Comparison of ENCODE assay signal across 21 cellular contexts in the genomic region with DNA sequence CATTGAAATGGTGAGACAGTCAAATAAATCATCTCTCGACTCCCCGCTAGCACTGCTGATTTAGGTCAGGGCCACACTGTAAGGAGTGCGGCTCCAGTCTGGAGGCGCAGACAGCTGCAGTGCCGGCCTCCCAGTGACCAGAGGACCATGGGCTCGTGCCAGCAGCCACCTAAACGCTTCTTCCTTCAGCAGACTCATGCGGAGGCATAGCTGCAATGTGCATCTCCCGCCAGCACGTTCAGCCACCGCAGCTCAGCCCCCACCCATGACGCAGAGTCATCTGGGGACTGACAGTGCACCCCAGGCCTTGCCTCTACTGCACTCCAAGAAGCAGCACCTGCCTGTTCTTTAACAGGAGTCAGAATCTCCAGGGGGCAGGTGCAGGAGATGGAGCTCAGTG. TPM values are rescaled to one million over a fixed set of nuclear protein-coding genes. Genes with fewer than 3 reads are reported as not detected.
DNase-seq lines count a peak whose midpoint lies in the region; ATAC-seq, FAIRE-seq and TF ChIP-seq lines count a peak whose summit lies in the region.
"Had no signal": no experiment of that assay in that cellular context is flagged by ENCODE, and none has a peak within 500 bp of the region (broad histone marks: within the 10 kb centered on the region; RNA-seq: fewer than 3 reads in every experiment).

No MANE protein-coding gene starts in this region.

- H3K9me1 ChIP-seq in K562 (ENCODE audit: control insufficient read depth, insufficient read depth, low read length), result no peaks in the 10 kb centered on the region

- H3K27me3 ChIP-seq in right cardiac atrium (ENCODE audit: control insufficient read depth, insufficient read depth) (no peaks in the 10 kb centered on the region), K562 (ENCODE audit: control insufficient read depth in 2 of 2, insufficient read depth in 2 of 2, low read length in 2 of 2) (peaks cover 38 to 64% of the 10 kb centered on the region in 2 experiments), testis (no peaks in the 10 kb centered on the region), transverse colon (no peaks in the 10 kb centered on the region)

- no TSS peak for BruUV-seq in K562 (replicated peaks; lab: Mats Ljungman, UMichigan)

- no peak for TF ChIP-seq RAD21 in K562 (CRISPR knock-in tag; conservative IDR thresholded peaks at IDR 0.05 in 1 of 2, IDR thresholded peaks at IDR 0.05 in 1 of 2)

- no peak for TF ChIP-seq POLR2A in K562 (conservative IDR thresholded peaks at IDR 0.05)
- TF ChIP-seq POLR2A in testis (IDR thresholded peaks at IDR 0.05), result no peak
- no peak for TF ChIP-seq POLR2A in transverse colon (IDR thresholded peaks at IDR 0.05)

- no peak for TF ChIP-seq CTCF in K562 (IDR thresholded peaks at IDR 0.05 in 2 of 3, conservative IDR thresholded peaks at IDR 0.05 in 1 of 3; ENCODE audit: insufficient read depth in 2 of 3, low read depth in 1 of 3, low read length in 3 of 3)
- TF ChIP-seq CTCF in testis (IDR thresholded peaks at IDR 0.05), result no peak
- TF ChIP-seq CTCF in transverse colon (IDR thresholded peaks at IDR 0.05), result no peak

- H2AFZ ChIP-seq in K562 (ENCODE audit: low read depth, low read length), result no peak overlapping the region

- ATAC-seq in right cardiac atrium, result no peak
- ATAC-seq in K562, result no peak
- ATAC-seq: A549, HCT116 had no signal

- CTCF ChIA-PET in K562 (lab: Yijun Ruan, JAX; ENCODE audit: low intra/inter-chr PET ratio), result no interaction called here

- POLR2A ChIA-PET in K562 (lab: Yijun Ruan, JAX), result interaction anchor here (0.6 to 0.7 kb wide), 2 partner anchors 9 to 10 kb away, joined by 3 read pairs; no protein-coding TSS in a partner anchor

- H3K4me3 ChIP-seq in right cardiac atrium (ENCODE audit: low read length), result no peak overlapping the region
- no peak overlapping the region for H3K4me3 ChIP-seq in K562
- no peak overlapping the region for H3K4me3 ChIP-seq in testis
- H3K4me3 ChIP-seq in transverse colon, result no peak overlapping the region
- H3K4me3 ChIP-seq: A549 had no signal

- H3K9me3 ChIP-seq in right cardiac atrium (ENCODE audit: control insufficient read depth, low read length) (no peaks in the 10 kb centered on the region), K562 (replicated peaks; ENCODE audit: control insufficient read depth, insufficient read depth, low read depth, low read length) (no peaks in the 10 kb centered on the region), testis (no peaks in the 10 kb centered on the region), transverse colon (no peaks in the 10 kb centered on the region)
- H3K9me3 ChIP-seq: A549, Caco-2 had no signal

- H3K36me3 ChIP-seq in K562 (ENCODE audit: control insufficient read depth, insufficient read depth, low read length), result no peaks in the 10 kb centered on the region
- H3K36me3 ChIP-seq in testis (ENCODE audit: low read depth, missing control alignments), result no peaks in the 10 kb centered on the region
- H3K36me3 ChIP-seq in transverse colon, result no peaks in the 10 kb centered on the region

- WGBS in right cardiac atrium, result 90% methylated on average over 12 of the region's 12 CpGs
- 2% methylated on average over 12 of the region's 12 CpGs for WGBS in K562 (ENCODE audit: insufficient coverage, low coverage, missing lambda C conversion rate)
- 66 to 69% methylated on average over 11 to 12 of the region's 12 CpGs for WGBS in testis, 2 donors
- WGBS in transverse colon (ENCODE audit: low coverage in 1 of 2), 2 donors, result 78 to 92% methylated on average over 5 to 12 of the region's 12 CpGs

- no peak for TF ChIP-seq EP300 in K562 (IDR thresholded peaks at IDR 0.05; ENCODE audit: low read length)
- TF ChIP-seq EP300 in transverse colon (IDR thresholded peaks at IDR 0.05; ENCODE audit: low read depth), result no peak

- H4K20me1 ChIP-seq in K562 (replicated peaks; ENCODE audit: control insufficient read depth, insufficient read depth, low read length), result no peaks in the 10 kb centered on the region

- H3K27ac ChIP-seq in right cardiac atrium (ENCODE audit: low read length) (no peak overlapping the region), K562 (ENCODE audit: extremely low read depth, low read depth, low read length) (no peak overlapping the region), testis (no peak overlapping the region), transverse colon (no peak overlapping the region)
- H3K27ac ChIP-seq: 22Rv1, A549, C4-2B had no signal

- in situ Hi-C loops in K562 (cut with MboI), result no loop called here
- in situ Hi-C loops in transverse colon (cut with MboI; ENCODE audit: low pct_ligation_motif_present in 1 of 4, low pct_unique_long_range_greater_than_20kb in 1 of 4, low sequenced_read_pairs in 3 of 4), result no loop called here

- intact Hi-C loops in cardiac septum (cut with DNase I), result no loop called here
- intact Hi-C loops in right cardiac atrium (cut with DNase I), result no loop called here
- intact Hi-C loops in K562 (cut with micrococcal nuclease), result no loop called here
- intact Hi-C loops in testis (cut with DNase I; ENCODE audit: low total_unique reads), result no loop called here
- intact Hi-C loops in transverse colon (cut with DNase I; ENCODE audit: low total_unique reads), result no loop called here

- FAIRE-seq in K562 (lab: Jason Lieb, UNC), result no peak
- FAIRE-seq: A549, D721Med, HTR-8/SVneo had no signal

- no peak overlapping the region for H3K4me2 ChIP-seq in K562 (ENCODE audit: insufficient read depth, low read length)
- H3K4me2 ChIP-seq: A549 had no signal

- H3K9ac ChIP-seq in K562 (ENCODE audit: insufficient read depth in 1 of 2, low read depth in 2 of 2, low read length in 2 of 2), result no peak overlapping the region

- H3K79me2 ChIP-seq in K562 (ENCODE audit: control insufficient read depth, insufficient read depth, low read length), result no peaks in the 10 kb centered on the region

- H3K4me1 ChIP-seq in right cardiac atrium (ENCODE audit: control insufficient read depth, insufficient read depth, low read length) (no peaks in the 10 kb centered on the region), K562 (replicated peaks in 1 of 2; ENCODE audit: control insufficient read depth in 2 of 2, insufficient read depth in 2 of 2, low read length in 2 of 2) (no peaks in the 10 kb centered on the region; a peak in 1 of 5 replicates), testis (no peaks in the 10 kb centered on the region), transverse colon (no peaks in the 10 kb centered on the region)
- H3K4me1 ChIP-seq: A549, Caco-2 had no signal

- peak in 2 of 3 experiments; percentile 8 to 52 for DNase-seq in NCI-H1417 (lab: John Stamatoyannopoulos, UW)
- DNase-seq in NCI-H1417 treated with DMSO at 0.1 percent for 48 hours (lab: John Stamatoyannopoulos, UW), result no peak
- peak; percentile 51 for DNase-seq in cardiac septum (ENCODE audit: low spot score)
- no peak for DNase-seq in right cardiac atrium
- DNase-seq in K562 (ENCODE audit: extremely low read depth in 1 of 4, low spot score in 3 of 4), result no peak
- peak; percentile 47 for DNase-seq in testis
- DNase-seq in GM03348 (ENCODE audit: low spot score), result no peak
- no peak for DNase-seq in transverse colon
- DNase-seq: AML-193; Caco-2; CD4-positive, alpha-beta T cell; GDM1; GOT3; H7; HFFc6 had no signal

RNA-seq across cellular contexts. Expression of gene MAPK9, which starts 13.6 kb away (rescaled TPM):
- total RNA-seq in cardiac septum, result 37.5 TPM
- total RNA-seq in right cardiac atrium, result 10 to 100 TPM; 43.6 to 47.4 (median 46.1) TPM
- 20.1 TPM for polyA plus RNA-seq in right cardiac atrium
- 33.0 and 61.0 TPM in 2 replicates for total RNA-seq in K562 (2011; cell fraction: chromatin; rRNA removed; ENCODE audit: low replicate concordance)
- 15.0 and 19.6 TPM in 2 replicates for total RNA-seq in K562 (2011; cell fraction: nucleolus; rRNA removed)
- 40.2 and 63.3 TPM in 2 replicates for total RNA-seq in K562 (2011; cell fraction: nucleoplasm; rRNA removed)
- 23.3 and 24.7 TPM in 2 replicates for total RNA-seq in K562 (2014; rRNA removed)
- 32.3 and 33.8 TPM in 2 replicates for total RNA-seq in K562 (2014; rRNA removed; fragmentation: Illumina TruSeq; extraction: Trizol)
- 27.2 and 29.9 TPM in 2 replicates for total RNA-seq in K562 (2015; rRNA removed; fragmentation: Illumina TruSeq; extraction: Trizol)
- 37.1 and 38.0 TPM in 2 replicates for total RNA-seq in K562 (2021)
- polyA plus RNA-seq in K562 (2011; rRNA removed), result 45.9 and 58.0 TPM in 2 replicates
- 26.1 and 31.1 TPM in 2 replicates for polyA plus RNA-seq in K562 (2011; cell fraction: cytosol; rRNA removed)
- 25.6 and 26.5 TPM in 2 replicates for polyA plus RNA-seq in K562 (2011; cell fraction: nucleus; rRNA removed)
- polyA plus RNA-seq in K562 (2012), result 23.2 and 27.4 TPM in 2 replicates
- 32.3 and 43.1 TPM in 2 replicates for polyA plus RNA-seq in K562 (2014; fragmentation: Illumina TruSeq; extraction: Trizol)
- 1 to 10 TPM; 4.8 to 6.5 TPM for polyA plus RNA-seq in K562 (2014; fragmentation: Nextera tagmentation; extraction: Ambion mirVana)
- 27.4 and 31.5 TPM in 2 replicates for polyA plus RNA-seq in K562 (2014; rRNA removed)
- polyA minus RNA-seq in K562 (2011; rRNA and poly(A)+ RNA removed), result 57.2 and 64.3 TPM in 2 replicates
- polyA minus RNA-seq in K562 (2011; cell fraction: cytosol; rRNA and poly(A)+ RNA removed), result 22.5 and 24.7 TPM in 2 replicates
- 17.5 and 23.8 TPM in 2 replicates for polyA minus RNA-seq in K562 (2011; cell fraction: nucleus; rRNA and poly(A)+ RNA removed)
- total RNA-seq in testis, result 10 to 100 TPM; 54.3 to 57.0 TPM
- 34.9 TPM for polyA plus RNA-seq in testis (ENCODE audit: insufficient read depth, low read depth, low replicate concordance)
- 10 to 100 TPM; 25.5 to 42.3 (median 36.5) TPM for total RNA-seq in transverse colon

RNA-seq across cellular contexts. Expression of gene GFPT2, which starts 47.7 kb away (rescaled TPM):
- total RNA-seq in cardiac septum (12.9 TPM), right cardiac atrium (10 to 100 TPM in 1 of 4 donors, 1 to 10 TPM in 3; 2.3 to 25.6 (median 7.0) TPM), K562 (2014; rRNA removed) (not detected in 2 replicates), K562 (2014; rRNA removed; fragmentation: Illumina TruSeq; extraction: Trizol) (0.13 TPM in 1 of 2 replicates, not detected in the other), K562 (2015; rRNA removed; fragmentation: Illumina TruSeq; extraction: Trizol) (not detected in 2 replicates), K562 (2021) (0.07 and 0.09 TPM in 2 replicates), testis (10 to 100 TPM; 17.9 to 21.7 TPM), transverse colon (10 to 100 TPM in 2 of 4 donors, 1 to 10 TPM in 2; 5.9 to 47.4 (median 11.2) TPM)
- polyA plus RNA-seq in right cardiac atrium (5.7 TPM), K562 (2011; rRNA removed) (0.14 TPM in 1 of 2 replicates, not detected in the other), K562 (2014; fragmentation: Illumina TruSeq; extraction: Trizol) (not detected in 2 replicates), K562 (2014; fragmentation: Nextera tagmentation; extraction: Ambion mirVana) (under 1 TPM in 1 of 2 experiments, not detected in 1; 0.08 TPM), K562 (2014; rRNA removed) (not detected in 2 replicates), testis (ENCODE audit: insufficient read depth, low read depth, low replicate concordance) (17.6 TPM)
- total RNA-seq in K562 (2011; cell fraction: chromatin; rRNA removed; ENCODE audit: low replicate concordance), result 0.14 TPM in 1 of 2 replicates, not detected in the other
- 0.50 TPM in 1 of 2 replicates, not detected in the other for total RNA-seq in K562 (2011; cell fraction: nucleolus; rRNA removed)
- not detected in 2 replicates for total RNA-seq in K562 (2011; cell fraction: nucleoplasm; rRNA removed)
- polyA plus RNA-seq in K562 (2011; cell fraction: cytosol; rRNA removed), result 0.01 and 0.07 TPM in 2 replicates
- 0.18 TPM in 1 of 2 replicates, not detected in the other for polyA plus RNA-seq in K562 (2011; cell fraction: nucleus; rRNA removed)
- 0.12 TPM in 1 of 2 replicates, not detected in the other for polyA plus RNA-seq in K562 (2012)
- polyA minus RNA-seq in K562 (2011; rRNA and poly(A)+ RNA removed), result 0.39 TPM in 1 of 2 replicates, not detected in the other
- not detected in 2 replicates for polyA minus RNA-seq in K562 (2011; cell fraction: cytosol; rRNA and poly(A)+ RNA removed)
- polyA minus RNA-seq in K562 (2011; cell fraction: nucleus; rRNA and poly(A)+ RNA removed), result 0.54 TPM in 1 of 2 replicates, not detected in the other

Comparison
In these comparisons a context has a peak if more than half of its experiments do, and no peak if none do; other contexts are left out.
1. DNase-seq: peak in NCI-H1417 (2 of 3), cardiac septum (single experiment) and testis (single experiment); none in NCI-H1417 treated with DMSO at 0.1 percent for 48 hours (single experiment), right cardiac atrium (0 of 3), K562 (0 of 4), GM03348 (single experiment) and transverse colon (single experiment).